ENCODE assay signal across 2 cellular contexts in genomic region chr22:39462443-39463147, GRCh38.
TF ChIP-seq lines count a peak whose summit lies in the region.

No MANE protein-coding gene starts in this region.

TF ChIP-seq in IMR-90, 13 proteins besides CTCF, POLR2A, EP300 and RAD21:
- TF ChIP-seq SMC3 (IDR thresholded peaks at IDR 0.05; ENCODE audit: low read depth, low read length): no peak
- no peak for TF ChIP-seq ELK1 (IDR thresholded peaks at IDR 0.05; ENCODE audit: borderline replicate concordance, low read depth, low read length)
- TF ChIP-seq RFX5 (IDR thresholded peaks at IDR 0.05; ENCODE audit: low read depth, low read length): no peak
- TF ChIP-seq BHLHE40 (IDR thresholded peaks at IDR 0.05; ENCODE audit: low read depth, low read length): no peak
- TF ChIP-seq NFE2L2 (IDR thresholded peaks at IDR 0.05; ENCODE audit: low read depth, low read length): no peak
- TF ChIP-seq, protein P1, sequence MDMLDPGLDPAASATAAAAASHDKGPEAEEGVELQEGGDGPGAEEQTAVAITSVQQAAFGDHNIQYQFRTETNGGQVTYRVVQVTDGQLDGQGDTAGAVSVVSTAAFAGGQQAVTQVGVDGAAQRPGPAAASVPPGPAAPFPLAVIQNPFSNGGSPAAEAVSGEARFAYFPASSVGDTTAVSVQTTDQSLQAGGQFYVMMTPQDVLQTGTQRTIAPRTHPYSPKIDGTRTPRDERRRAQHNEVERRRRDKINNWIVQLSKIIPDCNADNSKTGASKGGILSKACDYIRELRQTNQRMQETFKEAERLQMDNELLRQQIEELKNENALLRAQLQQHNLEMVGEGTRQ (IDR thresholded peaks at IDR 0.05; ENCODE audit: low read depth, low read length): no peak
- TF ChIP-seq RCOR1 (IDR thresholded peaks at IDR 0.05; ENCODE audit: insufficient replicate concordance, low read length): no peak
- no peak for TF ChIP-seq MXI1 (IDR thresholded peaks at IDR 0.05; ENCODE audit: borderline replicate concordance, low read depth, low read length)
- no peak for TF ChIP-seq MAZ (IDR thresholded peaks at IDR 0.05; ENCODE audit: borderline replicate concordance, low read depth, low read length)
- TF ChIP-seq CEBPB (IDR thresholded peaks at IDR 0.05; ENCODE audit: low read depth, low read length): no peak
- TF ChIP-seq MAFK (IDR thresholded peaks at IDR 0.05; ENCODE audit: low read depth, low read length): no peak
- no peak for TF ChIP-seq FOS (IDR thresholded peaks at IDR 0.05; ENCODE audit: low read depth, low read length)
- no peak for TF ChIP-seq CHD1 (IDR thresholded peaks at IDR 0.05; ENCODE audit: low read depth, low read length)

TF ChIP-seq in K562, 482 proteins besides CTCF, POLR2A, EP300 and RAD21:
- TF ChIP-seq TCFL5 (CRISPR knock-in tag; conservative IDR thresholded peaks at IDR 0.05) (no peak), CTBP1 (IDR thresholded peaks at IDR 0.05; ENCODE audit: borderline replicate concordance) (peak; percentile 49; the same call in 1 of the 2 replicates), MAZ (CRISPR knock-in tag; conservative IDR thresholded peaks at IDR 0.05 in 1 of 2, IDR thresholded peaks at IDR 0.05 in 1 of 2) (peak; percentile 21 to 40; a peak in 3 of 4 replicates), ZNF24 (IDR thresholded peaks at IDR 0.05) (peak; percentile 95; the same call in 1 of the 2 replicates), NFIC (IDR thresholded peaks at IDR 0.05) (peak; percentile 89), FOXO4 (CRISPR knock-in tag; IDR thresholded peaks at IDR 0.05) (no peak), VEZF1 (CRISPR knock-in tag; IDR thresholded peaks at IDR 0.05) (peak; percentile 40; the same call in 1 of the 2 replicates), DEAF1 (CRISPR knock-in tag; IDR thresholded peaks at IDR 0.05) (no peak), ZBTB34 (CRISPR knock-in tag; IDR thresholded peaks at IDR 0.05) (no peak), ZNF699 (CRISPR knock-in tag; IDR thresholded peaks at IDR 0.05; ENCODE audit: insufficient replicate concordance) (no peak), BHLHE40 (IDR thresholded peaks at IDR 0.05; ENCODE audit: low read length) (peak; percentile 83), RB1 (IDR thresholded peaks at IDR 0.05; ENCODE audit: low read depth) (peak; percentile 39; the same call in 1 of the 2 replicates), ZBTB7A (IDR thresholded peaks at IDR 0.05; ENCODE audit: borderline replicate concordance, control insufficient read depth, low read depth, low read length) (peak; percentile 74; the same call in 1 of the 2 replicates), ZNF79 (CRISPR knock-in tag; IDR thresholded peaks at IDR 0.05; ENCODE audit: low read depth) (no peak), ATF1 (CRISPR knock-in tag; IDR thresholded peaks at IDR 0.05) (no peak), ATF1 (tag; IDR thresholded peaks at IDR 0.05) (no peak), ZNF592 (IDR thresholded peaks at IDR 0.05) (peak; percentile 54; the same call in 1 of the 2 replicates), SOX6 (IDR thresholded peaks at IDR 0.05) (no peak), SMC3 (conservative IDR thresholded peaks at IDR 0.05; ENCODE audit: insufficient read depth, low read depth, low read length) (0 out of 2 replicates have a peak, but pooled peaks have one; percentile 28), ZFP36 (IDR thresholded peaks at IDR 0.05; ENCODE audit: low read depth, low read length, partially characterized antibody) (no peak)
- TF ChIP-seq, protein P2, sequence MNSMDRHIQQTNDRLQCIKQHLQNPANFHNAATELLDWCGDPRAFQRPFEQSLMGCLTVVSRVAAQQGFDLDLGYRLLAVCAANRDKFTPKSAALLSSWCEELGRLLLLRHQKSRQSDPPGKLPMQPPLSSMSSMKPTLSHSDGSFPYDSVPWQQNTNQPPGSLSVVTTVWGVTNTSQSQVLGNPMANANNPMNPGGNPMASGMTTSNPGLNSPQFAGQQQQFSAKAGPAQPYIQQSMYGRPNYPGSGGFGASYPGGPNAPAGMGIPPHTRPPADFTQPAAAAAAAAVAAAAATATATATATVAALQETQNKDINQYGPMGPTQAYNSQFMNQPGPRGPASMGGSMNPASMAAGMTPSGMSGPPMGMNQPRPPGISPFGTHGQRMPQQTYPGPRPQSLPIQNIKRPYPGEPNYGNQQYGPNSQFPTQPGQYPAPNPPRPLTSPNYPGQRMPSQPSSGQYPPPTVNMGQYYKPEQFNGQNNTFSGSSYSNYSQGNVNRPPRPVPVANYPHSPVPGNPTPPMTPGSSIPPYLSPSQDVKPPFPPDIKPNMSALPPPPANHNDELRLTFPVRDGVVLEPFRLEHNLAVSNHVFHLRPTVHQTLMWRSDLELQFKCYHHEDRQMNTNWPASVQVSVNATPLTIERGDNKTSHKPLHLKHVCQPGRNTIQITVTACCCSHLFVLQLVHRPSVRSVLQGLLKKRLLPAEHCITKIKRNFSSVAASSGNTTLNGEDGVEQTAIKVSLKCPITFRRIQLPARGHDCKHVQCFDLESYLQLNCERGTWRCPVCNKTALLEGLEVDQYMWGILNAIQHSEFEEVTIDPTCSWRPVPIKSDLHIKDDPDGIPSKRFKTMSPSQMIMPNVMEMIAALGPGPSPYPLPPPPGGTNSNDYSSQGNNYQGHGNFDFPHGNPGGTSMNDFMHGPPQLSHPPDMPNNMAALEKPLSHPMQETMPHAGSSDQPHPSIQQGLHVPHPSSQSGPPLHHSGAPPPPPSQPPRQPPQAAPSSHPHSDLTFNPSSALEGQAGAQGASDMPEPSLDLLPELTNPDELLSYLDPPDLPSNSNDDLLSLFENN (IDR thresholded peaks at IDR 0.05; ENCODE audit: low read depth in 2 of 2, low read length in 2 of 2): no peak
